ENCODE assay signal across 7 cellular contexts in genomic region chr7:99143522-99143852, GRCh38. TPM values are rescaled to one million over a fixed set of nuclear protein-coding genes. Genes with fewer than 3 reads are reported as not detected.
DNase-seq lines count a peak whose midpoint lies in the region; ATAC-seq lines count a peak whose summit lies in the region.

No MANE protein-coding gene starts in this region.

- DNase-seq in activated CD4-positive, alpha-beta memory T cell treated with anti-CD3 and anti-CD28 coated beads for 36 hours = no peak
- no peak for DNase-seq in activated effector memory CD4-positive, alpha-beta T cell treated with Interleukin-2 at 50 U/mL for 16 hours
- DNase-seq in SIG-M5 (lab: John Stamatoyannopoulos, UW) = no peak

- H3K27ac Mint-ChIP-seq in activated CD4-positive, alpha-beta memory T cell treated with anti-CD3 and anti-CD28 coated beads for 36 hours = peak overlapping the region; percentile 80

- peak overlapping the region; percentile 83 for H3K4me3 Mint-ChIP-seq in activated CD4-positive, alpha-beta memory T cell treated with anti-CD3 and anti-CD28 coated beads for 36 hours

- peak overlapping the region; percentile 57; the same call in 1 of the 2 replicates for H3K4me3 ChIP-seq in iPS-20b (ENCODE audit: low read length)
- H3K4me3 ChIP-seq in thymus (ENCODE audit: low read length) = peak overlapping the region; percentile 94

- CTCF ChIA-PET in activated CD4-positive, alpha-beta memory T cell treated with anti-CD3 and anti-CD28 coated beads for 36 hours (lab: Charles Lee) = no interaction called here

- H3K27ac ChIP-seq in iPS-20b (ENCODE audit: low read length) (no peak overlapping the region), thymus (ENCODE audit: low read depth) (peak overlapping the region; percentile 97)

- intact Hi-C loops in activated CD4-positive, alpha-beta memory T cell treated with anti-CD3 and anti-CD28 coated beads for 36 hours (cut with micrococcal nuclease) = loop anchor here (1.0 to 5.0 kb wide), 5 partner anchors 101 to 265 kb away; partner anchors contain the start of genes ARPC1A, ARPC1B and TRRAP

- peaks cover 2% of the 10 kb centered on the region for H3K27me3 Mint-ChIP-seq in activated CD4-positive, alpha-beta memory T cell treated with anti-CD3 and anti-CD28 coated beads for 36 hours

- no peaks in the 10 kb centered on the region for H3K9me3 Mint-ChIP-seq in activated CD4-positive, alpha-beta memory T cell treated with anti-CD3 and anti-CD28 coated beads for 36 hours

- under 1% methylated on average over 46 of the region's 46 CpGs for WGBS in thymus

- POLR2A ChIA-PET in activated CD4-positive, alpha-beta memory T cell treated with anti-CD3 and anti-CD28 coated beads for 36 hours (lab: Charles Lee) = no interaction called here

- ATAC-seq in GM19023 (IDR thresholded peaks at IDR 0.05; ENCODE audit: unreplicated experiment) = peak; percentile 34
- ATAC-seq in HG02759 (IDR thresholded peaks at IDR 0.05; ENCODE audit: unreplicated experiment) = peak; percentile 40

- H3K9me3 ChIP-seq in iPS-20b (ENCODE audit: insufficient read depth, low read depth, low read length) (no peaks in the 10 kb centered on the region), thymus (ENCODE audit: control insufficient read depth) (no peaks in the 10 kb centered on the region)

- H3K27me3 ChIP-seq in iPS-20b (ENCODE audit: insufficient read depth, low read length) (no peaks in the 10 kb centered on the region), thymus (ENCODE audit: control insufficient read depth, insufficient read depth) (no peaks in the 10 kb centered on the region)

- H3K4me1 ChIP-seq in iPS-20b (ENCODE audit: insufficient read depth, low read length) (peaks cover 16% of the 10 kb centered on the region), thymus (ENCODE audit: control insufficient read depth, insufficient read depth, low read length) (peaks cover 8% of the 10 kb centered on the region)

- H3K36me3 Mint-ChIP-seq in activated CD4-positive, alpha-beta memory T cell treated with anti-CD3 and anti-CD28 coated beads for 36 hours = no peaks in the 10 kb centered on the region

- no peaks in the 10 kb centered on the region for H3K36me3 ChIP-seq in iPS-20b (ENCODE audit: insufficient read depth, low read depth, low read length)
- no peaks in the 10 kb centered on the region for H3K36me3 ChIP-seq in thymus (ENCODE audit: control insufficient read depth, insufficient read depth)

- peak overlapping the region; percentile 50; the same call in 1 of the 2 replicates for H3K9ac ChIP-seq in iPS-20b (ENCODE audit: low read depth, low read length)

- H3K4me1 Mint-ChIP-seq in activated CD4-positive, alpha-beta memory T cell treated with anti-CD3 and anti-CD28 coated beads for 36 hours (ENCODE audit: low read depth) = peaks cover 42% of the 10 kb centered on the region

RNA-seq across cellular contexts. Expression of gene SMURF1, which starts 0.4 kb away (rescaled TPM):
- 10 to 100 TPM; 14.0 to 16.2 TPM for total RNA-seq in activated CD4-positive, alpha-beta memory T cell treated with anti-CD3 and anti-CD28 coated beads for 36 hours
- polyA plus RNA-seq in thymus = 6.2 TPM
